ENCODE assay signal across 23 cellular contexts in the genomic region with DNA sequence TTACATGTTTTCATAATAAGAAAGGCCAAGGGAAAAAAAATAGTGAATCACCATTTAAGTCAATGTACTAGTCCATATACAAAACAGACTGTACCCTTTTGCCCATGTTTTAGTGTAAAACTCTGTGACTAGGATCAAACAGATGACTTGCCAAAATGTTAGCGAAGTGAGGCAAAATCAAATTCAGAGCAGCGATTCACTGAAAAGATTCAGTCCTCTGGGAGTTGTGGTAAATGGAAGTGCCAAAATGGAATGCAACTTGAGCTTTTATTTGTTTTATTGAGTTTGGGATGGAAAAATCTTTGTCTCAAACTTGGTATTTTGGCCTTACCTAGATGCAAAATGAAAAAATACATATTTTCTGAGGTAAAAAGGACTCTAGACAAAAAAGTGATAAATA. TPM values are rescaled to one million over a fixed set of nuclear protein-coding genes. Genes with fewer than 3 reads are reported as not detected.
DNase-seq lines count a peak whose midpoint lies in the region; ATAC-seq, FAIRE-seq and TF ChIP-seq lines count a peak whose summit lies in the region.
"Had no signal": no experiment of that assay in that cellular context is flagged by ENCODE, and none has a peak within 500 bp of the region (broad histone marks: within the 10 kb centered on the region; RNA-seq: fewer than 3 reads in every experiment).

No MANE protein-coding gene starts in this region.

- H2AK9ac ChIP-seq in IMR-90 (replicated peaks; ENCODE audit: low read depth, low read length, poor library complexity) = no peak overlapping the region

- H2BK15ac ChIP-seq in IMR-90 (ENCODE audit: low read depth, low read length) (no peak overlapping the region), H9 (ENCODE audit: low read depth, low read length) (no peak overlapping the region)

- H3K14ac ChIP-seq in IMR-90 (replicated peaks; ENCODE audit: low read depth, low read length) (no peak overlapping the region), H9 (ENCODE audit: insufficient read depth, low read length) (no peak overlapping the region)

- CTCF ChIA-PET in IMR-90 (lab: Yijun Ruan, JAX) = interaction anchor here (1.1 to 2.2 kb wide), 2 partner anchors 8 to 17 kb away, joined by 4 to 7 read pairs; partner anchors contain the start of gene CDADC1

- H3K9me3 ChIP-seq in IMR-90 (ENCODE audit: control insufficient read depth, insufficient read depth, low read length) (no peaks in the 10 kb centered on the region), H9 (ENCODE audit: control insufficient read depth, low read depth, low read length) (no peaks in the 10 kb centered on the region)

- H3K4me3 Mint-ChIP-seq in H9 = no peak overlapping the region

- H2AFZ ChIP-seq in IMR-90 (replicated peaks; ENCODE audit: low read length, poor library complexity) (no peak overlapping the region), H9 (ENCODE audit: low read length) (no peak overlapping the region)

- H3T11ph ChIP-seq in H9 (ENCODE audit: low read length) = no peak overlapping the region

- 80% methylated on average over 1 of the region's 2 CpGs; no CpG with 5 or more reads in 1 of the 2 experiments for WGBS in IMR-90 (ENCODE audit: extremely low coverage in 2 of 2, insufficient read length in 1 of 2), 2 experiments
- WGBS in H9 (ENCODE audit: extremely low coverage, insufficient read length, low lambda C conversion rate) = no CpG with 5 or more reads among the region's 2 CpGs

- H3K79me2 ChIP-seq in H9 (ENCODE audit: insufficient read depth, low read length) = no peaks in the 10 kb centered on the region

- H2BK5ac ChIP-seq in IMR-90 (ENCODE audit: low read depth, low read length, poor library complexity, severe bottlenecking) (no peak overlapping the region), H9 (ENCODE audit: insufficient read length, low read length) (no peak overlapping the region)

- H3K4ac ChIP-seq in IMR-90 (ENCODE audit: low read depth, low read length) (no peak overlapping the region), H9 (ENCODE audit: low read depth, low read length) (no peak overlapping the region)

- POLR2A ChIA-PET in IMR-90 (lab: Charles Lee; ENCODE audit: unreplicated experiment) = no interaction called here

- no peaks in the 10 kb centered on the region for H3K9me3 Mint-ChIP-seq in H9
- H3K9me3 Mint-ChIP-seq: activated CD4-positive, alpha-beta T cell treated with anti-CD3 and anti-CD28 coated beads, Interleukin-2, amount 10 ng/mL, durations not matched to agents 24 days and 14 days; activated naive CD4-positive, alpha-beta T cell treated with anti-CD3 and anti-CD28 coated beads, Interleukin-2, amount 50 U/mL, for 72 hours had no signal

- H2BK20ac ChIP-seq in IMR-90 (ENCODE audit: low read depth, low read length) = no peak overlapping the region
- no peak overlapping the region for H2BK20ac ChIP-seq in H9 (ENCODE audit: low read depth, low read length, poor library complexity, severe bottlenecking)

- H3K27me3 ChIP-seq in IMR-90 (ENCODE audit: control insufficient read depth, insufficient read depth, low read length) (no peaks in the 10 kb centered on the region), H9 (ENCODE audit: insufficient read depth, low read length) (no peaks in the 10 kb centered on the region)
- H3K27me3 ChIP-seq: cardiac muscle cell had no signal

- in situ Hi-C loops in IMR-90 (cut with MboI; ENCODE audit: low sequenced_read_pairs) = no loop called here

- H3K18ac ChIP-seq in IMR-90 (ENCODE audit: low read depth, low read length) (no peak overlapping the region), H9 (ENCODE audit: insufficient read length, low read depth, low read length) (no peak overlapping the region)

- no peak for TF ChIP-seq RAD21 in IMR-90 (IDR thresholded peaks at IDR 0.05; ENCODE audit: low read length)

- H3K4me1 ChIP-seq in IMR-90 (ENCODE audit: control insufficient read depth, insufficient read depth, low read length) (no peaks in the 10 kb centered on the region), H9 (ENCODE audit: insufficient read depth, low read length) (no peaks in the 10 kb centered on the region)

- H4K91ac ChIP-seq in IMR-90 (ENCODE audit: insufficient read depth, low read depth, low read length) (no peak overlapping the region), H9 (ENCODE audit: insufficient read length, low read depth, low read length) (no peak overlapping the region)

- no peaks in the 10 kb centered on the region for H3K4me1 Mint-ChIP-seq in H9

- H4K8ac ChIP-seq in IMR-90 (ENCODE audit: low read depth in 2 of 2, low read length in 2 of 2) = no peak overlapping the region
- H4K8ac ChIP-seq in H9 (replicated peaks; ENCODE audit: insufficient read length, low read depth, low read length) = no peak overlapping the region

- H3K79me1 ChIP-seq in IMR-90 (ENCODE audit: low read depth in 1 of 2, low read length in 2 of 2) (peaks cover 0 to 9% of the 10 kb centered on the region in 2 experiments; a peak in 3 of 4 replicates), H9 (ENCODE audit: insufficient read depth, low read depth, low read length, poor library complexity, severe bottlenecking) (no peaks in the 10 kb centered on the region)

- H3K4me2 ChIP-seq in IMR-90 (ENCODE audit: low read depth, low read length) (no peak overlapping the region), H9 (ENCODE audit: insufficient read depth, insufficient read length, low read length) (no peak overlapping the region)

- no peak overlapping the region for H4K5ac ChIP-seq in IMR-90 (ENCODE audit: low read depth, low read length)
- H4K5ac ChIP-seq in H9 (ENCODE audit: insufficient read length, low read depth, low read length) = no peak overlapping the region

- H3K23me2 ChIP-seq in H9 (ENCODE audit: insufficient read length, low read depth, low read length, poor library complexity, severe bottlenecking) = no peaks in the 10 kb centered on the region

- no peak overlapping the region for H3K56ac ChIP-seq in IMR-90 (ENCODE audit: extremely low read depth, insufficient read depth, low read length)
- no peak overlapping the region for H3K56ac ChIP-seq in H9 (ENCODE audit: insufficient read length, low read depth, low read length)

- dilution Hi-C loops in IMR-90 (cut with HindIII; ENCODE audit: low sequenced_read_pairs, unreplicated experiment) = no loop called here

- H3K4me3 ChIP-seq in IMR-90 (ENCODE audit: insufficient read depth, low read depth, low read length) (no peak overlapping the region), cardiac fibroblast (replicated peaks in 1 of 2; ENCODE audit: low read depth in 2 of 2, low read length in 2 of 2) (no peak overlapping the region)
- H3K4me3 ChIP-seq: cardiac muscle cell had no signal

- FAIRE-seq in islet of Langerhans (lab: Jason Lieb, UNC) = peak; percentile 58
- FAIRE-seq: D721Med, H54, RCC 7860 had no signal

- no peak for ATAC-seq in IMR-90 (ENCODE audit: low read depth)
- ATAC-seq: activated naive CD4-positive, alpha-beta T cell treated with anti-CD3 and anti-CD28 coated beads, Interleukin-2, amount 50 U/mL, for 72 hours; left cardiac atrium; right cardiac atrium had no signal

- no peak overlapping the region for H3K27ac Mint-ChIP-seq in H9
- H3K27ac Mint-ChIP-seq: activated CD4-positive, alpha-beta T cell treated with anti-CD3 and anti-CD28 coated beads, Interleukin-2, amount 10 ng/mL, durations not matched to agents 24 days and 14 days; activated naive CD4-positive, alpha-beta T cell treated with anti-CD3 and anti-CD28 coated beads, Interleukin-2, amount 50 U/mL, for 72 hours had no signal

- peak; percentile 35 for DNase-seq in AG09319 (ENCODE audit: extremely low read depth, low read depth)
- DNase-seq in IMR-90 = peak; percentile 10
- peak; percentile 43 to 66 for DNase-seq in cardiac fibroblast (ENCODE audit: low read depth in 2 of 2)
- no peak for DNase-seq in H9
- no peak for DNase-seq in mucosa of gallbladder (ENCODE audit: low spot score)
- no peak for DNase-seq in GM19238 (ENCODE audit: insufficient read length, low spot score)
- no peak for DNase-seq in DMS114 treated with DMSO at 0.1 percent for 48 hours (lab: John Stamatoyannopoulos, UW; ENCODE audit: unreplicated experiment)
- DNase-seq: ACHN; activated CD4-positive, alpha-beta T cell treated with anti-CD3 and anti-CD28 coated beads, Interleukin-2, amount 10 ng/mL, durations not matched to agents 24 days and 14 days; GF-D8; hypothalamus; left cardiac atrium; NCI-H1436 treated with DMSO at 0.1 percent for 48 hours; NCI-H82; nucleus accumbens; right cardiac atrium had no signal

- TF ChIP-seq POLR2A in IMR-90 (IDR thresholded peaks at IDR 0.05; ENCODE audit: low read depth, low read length) = no peak

- no TSS peak for BruUV-seq in IMR-90 (replicated peaks; lab: Mats Ljungman, UMichigan)

- H3K36me3 Mint-ChIP-seq in H9 (ENCODE audit: insufficient read depth in 1 of 3, low read depth in 3 of 3) = peaks cover 0 to 3% (median 0%) of the 10 kb centered on the region in 3 experiments; a peak in 3 of 7 replicates

- peaks cover 23% of the 10 kb centered on the region for H3K36me3 ChIP-seq in IMR-90 (ENCODE audit: control insufficient read depth, insufficient read depth, low read length)

- no peaks in the 10 kb centered on the region for H3K27me3 Mint-ChIP-seq in H9 (ENCODE audit: low read depth)
- H3K27me3 Mint-ChIP-seq: activated CD4-positive, alpha-beta T cell treated with anti-CD3 and anti-CD28 coated beads, Interleukin-2, amount 10 ng/mL, durations not matched to agents 24 days and 14 days had no signal

- H4K20me1 ChIP-seq in IMR-90 (ENCODE audit: insufficient read depth, low read length) (no peaks in the 10 kb centered on the region), H9 (ENCODE audit: control insufficient read depth, insufficient read depth, insufficient read length) (no peaks in the 10 kb centered on the region)

- H3K9ac ChIP-seq in IMR-90 (ENCODE audit: low read depth, low read length) (no peak overlapping the region), H9 (ENCODE audit: extremely low read depth, insufficient read length, low read length) (no peak overlapping the region)

- H3K9me1 ChIP-seq in IMR-90 (ENCODE audit: insufficient read depth, low read length) = peaks cover 5% of the 10 kb centered on the region; the same call in 1 of the 2 replicates

- intact Hi-C loops in IMR-90 (cut with micrococcal nuclease) = no loop called here

- H2BK12ac ChIP-seq in H9 (ENCODE audit: insufficient read length, low read depth, low read length) = no peak overlapping the region

- H3K27ac ChIP-seq in IMR-90 (ENCODE audit: insufficient read depth, low read length) (no peak overlapping the region), H9 (ENCODE audit: insufficient read length, low read depth, low read length) (no peak overlapping the region)
- H3K27ac ChIP-seq: cardiac muscle cell had no signal

- H3K23ac ChIP-seq in IMR-90 (ENCODE audit: low read depth, low read length) = no peak overlapping the region
- no peak overlapping the region for H3K23ac ChIP-seq in H9 (ENCODE audit: insufficient read length, low read depth, low read length)

- TF ChIP-seq CTCF in AG09319 (IDR thresholded peaks at IDR 0.05; ENCODE audit: low read depth, low read length) (no peak), IMR-90 (conservative IDR thresholded peaks at IDR 0.05; ENCODE audit: low read depth, low read length) (no peak), cardiac fibroblast (IDR thresholded peaks at IDR 0.05; ENCODE audit: low read depth, low read length) (no peak), H9 (conservative IDR thresholded peaks at IDR 0.05) (no peak)

- H2BK120ac ChIP-seq in IMR-90 (ENCODE audit: low read depth, low read length) (no peak overlapping the region), H9 (ENCODE audit: low read depth, low read length, poor library complexity, severe bottlenecking) (no peak overlapping the region)

- H2AK5ac ChIP-seq in IMR-90 (ENCODE audit: low read depth, low read length) (no peak overlapping the region), H9 (ENCODE audit: insufficient read length, low read length) (no peak overlapping the region)

RNA-seq across cellular contexts. Expression of gene CDADC1, which starts 9.1 kb away (rescaled TPM):
- total RNA-seq in IMR-90 (2012; rRNA removed) = 0.54 and 0.83 TPM in 2 replicates
- 2.6 and 2.7 TPM in 2 replicates for polyA plus RNA-seq in IMR-90 (2012; rRNA removed)
- polyA plus RNA-seq in IMR-90 (2012; cell fraction: cytosol; rRNA removed) = 1.1 and 1.3 TPM in 2 replicates
- polyA plus RNA-seq in IMR-90 (2012; cell fraction: nucleus; rRNA removed; ENCODE audit: low replicate concordance) = 0.83 and 3.4 TPM in 2 replicates
- total RNA-seq in H9 (2021) = 3.9 and 4.9 TPM in 2 replicates
- total RNA-seq in mucosa of gallbladder = 9.4 TPM

RNA-seq across cellular contexts. Expression of gene MLNR, which starts 36.7 kb away (rescaled TPM):
- total RNA-seq in IMR-90 (2012; rRNA removed) = not detected in 2 replicates
- not detected in 2 replicates for polyA plus RNA-seq in IMR-90 (2012; rRNA removed)
- 0.03 TPM in 1 of 2 replicates, not detected in the other for polyA plus RNA-seq in IMR-90 (2012; cell fraction: cytosol; rRNA removed)
- polyA plus RNA-seq in IMR-90 (2012; cell fraction: nucleus; rRNA removed; ENCODE audit: low replicate concordance) = not detected in 2 replicates
- total RNA-seq in H9 (2021) = not detected in 2 replicates
- total RNA-seq in mucosa of gallbladder = not detected
- total RNA-seq: activated CD4-positive, alpha-beta T cell treated with anti-CD3 and anti-CD28 coated beads, Interleukin-2, amount 10 ng/mL, durations not matched to agents 24 days and 14 days; activated naive CD4-positive, alpha-beta T cell treated with anti-CD3 and anti-CD28 coated beads, Interleukin-2, amount 50 U/mL, for 72 hours; cardiac muscle cell; fibroblast of villous mesenchyme; left cardiac atrium; right cardiac atrium had no signal
- polyA plus RNA-seq: cardiac muscle cell, right cardiac atrium had no signal

Comparison
In these comparisons a context has a peak if more than half of its experiments do, and no peak if none do; other contexts are left out.
1. DNase-seq: peak in AG09319 (single experiment), IMR-90 (single experiment) and cardiac fibroblast (2 of 2); none in H9 (single experiment), mucosa of gallbladder (single experiment), GM19238 (single experiment) and DMS114 treated with DMSO at 0.1 percent for 48 hours (single experiment).